Comparison of ENCODE assay signal across 12 cellular contexts in genomic region chr1:27427329-27427728, GRCh38. TPM values are rescaled to one million over a fixed set of nuclear protein-coding genes. Genes with fewer than 3 reads are reported as not detected.
DNase-seq lines count a peak whose midpoint lies in the region; ATAC-seq, FAIRE-seq and TF ChIP-seq lines count a peak whose summit lies in the region.
"Had no signal": no experiment of that assay in that cellular context is flagged by ENCODE, and none has a peak within 500 bp of the region (broad histone marks: within the 10 kb centered on the region; RNA-seq: fewer than 3 reads in every experiment).

No MANE protein-coding gene starts in this region.

- in situ Hi-C loops in gastrocnemius medialis (cut with MboI; ENCODE audit: low sequenced_read_pairs in 4 of 4) = loop anchor here in 1 of 4 donors (10.0 kb wide), 1 partner anchor 47 kb away; no protein-coding TSS in a partner anchor

- H3K4me3 ChIP-seq in SJCRH30 (no peak overlapping the region), gastrocnemius medialis (peak overlapping the region in 2 of 4 donors; percentile 12 to 37), SK-N-SH (ENCODE audit: low read depth in 2 of 2, low read length in 1 of 2) (no peak overlapping the region)

- H3K9me2 ChIP-seq in SK-N-SH = no peaks in the 10 kb centered on the region

- no peaks in the 10 kb centered on the region for H3K27me3 ChIP-seq in SJCRH30
- H3K27me3 ChIP-seq in gastrocnemius medialis = no peaks in the 10 kb centered on the region
- no peaks in the 10 kb centered on the region for H3K27me3 ChIP-seq in SK-N-SH (ENCODE audit: insufficient read depth)

- TF ChIP-seq CTCF in gastrocnemius medialis (IDR thresholded peaks at IDR 0.05 in 4 of 5, conservative IDR thresholded peaks at IDR 0.05 in 1 of 5) = no peak
- TF ChIP-seq CTCF in SK-N-SH (IDR thresholded peaks at IDR 0.05) = no peak

- H2AFZ ChIP-seq in SK-N-SH (ENCODE audit: low read depth) = no peak overlapping the region

- TF ChIP-seq EP300 in SK-N-SH (IDR thresholded peaks at IDR 0.05; ENCODE audit: borderline replicate concordance in 1 of 2, low read depth in 1 of 2, low read length in 1 of 2) = no peak

- H3K4me1 ChIP-seq in SJCRH30 (peaks cover 50% of the 10 kb centered on the region), gastrocnemius medialis (peaks cover 65 to 73% of the 10 kb centered on the region in 2 donors), SK-N-SH (ENCODE audit: control insufficient read depth in 1 of 2, insufficient read depth in 2 of 2, low read depth in 1 of 2, low read length in 1 of 2) (peaks cover 0 to 15% of the 10 kb centered on the region in 2 experiments; a peak in 3 of 4 replicates)

- TF ChIP-seq POLR2A in GM12891 (IDR thresholded peaks at IDR 0.05; ENCODE audit: low read depth, low read length) (no peak), gastrocnemius medialis (IDR thresholded peaks at IDR 0.05) (no peak)

- POLR2A ChIA-PET in SK-N-SH (lab: Yijun Ruan, JAX) = no interaction called here

- intact Hi-C loops in left ventricle myocardium superior (cut with micrococcal nuclease) (no loop called here), gastrocnemius medialis (cut with DNase I; ENCODE audit: low total_unique reads) (no loop called here)

- CTCF ChIA-PET in SK-N-SH (lab: Yijun Ruan, JAX) = interaction anchor here (1.1 to 3.3 kb wide), 8 partner anchors 10 to 180 kb away, joined by 3 to 19 read pairs (median 3); no protein-coding TSS in a partner anchor

- H3K36me3 ChIP-seq in SJCRH30 (peaks cover 36% of the 10 kb centered on the region), gastrocnemius medialis (peaks cover 0 to 5% of the 10 kb centered on the region in 2 donors), SK-N-SH (replicated peaks in 1 of 2; ENCODE audit: control insufficient read depth in 1 of 2, insufficient read depth in 2 of 2, low read length in 1 of 2) (peaks cover 11 to 21% of the 10 kb centered on the region in 2 experiments)

- H3K9ac ChIP-seq in SK-N-SH = no peak overlapping the region

- peaks cover 3% of the 10 kb centered on the region for H3F3A ChIP-seq in SK-N-SH (replicated peaks; ENCODE audit: insufficient read depth)

- ATAC-seq in left ventricle myocardium superior (peak; percentile 1), gastrocnemius medialis (no peak), GM18520 (IDR thresholded peaks at IDR 0.05; ENCODE audit: unreplicated experiment) (no peak), HG03521 (IDR thresholded peaks at IDR 0.05; ENCODE audit: unreplicated experiment) (no peak)

- no peak overlapping the region for H3K4me2 ChIP-seq in SK-N-SH

- peaks cover 26% of the 10 kb centered on the region for H4K20me1 ChIP-seq in SK-N-SH (ENCODE audit: insufficient read depth)

- no peak for FAIRE-seq in GM12891 (lab: Jason Lieb, UNC)
- FAIRE-seq in frontal cortex (lab: Jason Lieb, UNC) = no peak
- FAIRE-seq: endometrium had no signal

- DNase-seq in GM12891 (ENCODE audit: insufficient read length, low spot score) = no peak
- DNase-seq in SJCRH30 = no peak
- DNase-seq in left ventricle myocardium superior = no peak
- no peak for DNase-seq in gastrocnemius medialis
- DNase-seq in frontal cortex (ENCODE audit: low spot score in 2 of 2) = no peak
- no peak for DNase-seq in SK-N-SH
- DNase-seq: DND-41, HCEC 1CT, kidney glomerular epithelial cell had no signal

- H3K27ac ChIP-seq in SJCRH30 = peak overlapping the region; percentile 94
- H3K27ac ChIP-seq in gastrocnemius medialis = peak overlapping the region; percentile 75 to 83 (median 78)
- H3K27ac ChIP-seq in SK-N-SH (ENCODE audit: low read depth in 2 of 2, low read length in 1 of 2) = no peak overlapping the region

- peaks cover 74% of the 10 kb centered on the region for H3K79me2 ChIP-seq in SK-N-SH (ENCODE audit: insufficient read depth)

- no peaks in the 10 kb centered on the region for H3K9me3 ChIP-seq in SJCRH30 (replicated peaks)
- H3K9me3 ChIP-seq in gastrocnemius medialis = no peaks in the 10 kb centered on the region
- H3K9me3 ChIP-seq in SK-N-SH = no peaks in the 10 kb centered on the region

- no peak for TF ChIP-seq RAD21 in SK-N-SH (IDR thresholded peaks at IDR 0.05; ENCODE audit: low read length)

- 94% methylated on average over 2 of the region's 2 CpGs for WGBS in SK-N-SH (ENCODE audit: low lambda C conversion rate)

TF ChIP-seq in GM12891, 5 proteins besides CTCF, POLR2A, EP300 and RAD21:
- no peak for TF ChIP-seq TAF1 (IDR thresholded peaks at IDR 0.05; ENCODE audit: low read depth, low read length)
- no peak for TF ChIP-seq PAX5 (IDR thresholded peaks at IDR 0.05; ENCODE audit: insufficient read depth, low read length, severe bottlenecking)
- no peak for TF ChIP-seq POU2F2 (IDR thresholded peaks at IDR 0.05; ENCODE audit: low read depth, low read length)
- TF ChIP-seq SPI1 (IDR thresholded peaks at IDR 0.05; ENCODE audit: low read depth, low read length) = peak; percentile 63
- no peak for TF ChIP-seq POLR2AphosphoS5 (IDR thresholded peaks at IDR 0.05; ENCODE audit: low read depth, low read length)

TF ChIP-seq in SK-N-SH, 30 proteins besides CTCF, POLR2A, EP300 and RAD21:
- TF ChIP-seq NFIC (IDR thresholded peaks at IDR 0.05; ENCODE audit: borderline replicate concordance) = no peak
- TF ChIP-seq ZBTB33 (IDR thresholded peaks at IDR 0.05; ENCODE audit: borderline replicate concordance, low read depth) = no peak

RNA-seq across cellular contexts. Expression of gene GPR3, which starts 34.9 kb away (rescaled TPM):
- 0.64 TPM for polyA plus RNA-seq in GM12891 (2012; ENCODE audit: low read depth, missing spikeins)
- 8.3 TPM in 2 replicates for total RNA-seq in SJCRH30 (2014; rRNA removed; shearing (Covaris generic))
- total RNA-seq in left ventricle myocardium superior = 0.12 TPM
- total RNA-seq in gastrocnemius medialis = under 1 TPM in 3 of 4 donors, not detected in 1; 0.23 to 0.51 (median 0.35) TPM
- 0.41 TPM for total RNA-seq in frontal cortex
- polyA plus RNA-seq in SK-N-SH (2012; rRNA removed) = 5.8 and 6.0 TPM in 2 replicates
- 2.4 and 3.7 TPM in 2 replicates for polyA plus RNA-seq in SK-N-SH (2012; cell fraction: cytosol; rRNA removed)
- polyA plus RNA-seq in SK-N-SH (2012; cell fraction: nucleus; rRNA removed) = 2.9 and 3.2 TPM in 2 replicates

RNA-seq across cellular contexts. Expression of gene CD164L2, which starts 44.2 kb away (rescaled TPM):
- 0.12 TPM for polyA plus RNA-seq in GM12891 (2012; ENCODE audit: low read depth, missing spikeins)
- total RNA-seq in SJCRH30 (2014; rRNA removed; shearing (Covaris generic)) = not detected in 2 replicates
- total RNA-seq in left ventricle myocardium superior = not detected
- not detected for total RNA-seq in gastrocnemius medialis
- not detected for total RNA-seq in frontal cortex
- polyA plus RNA-seq in SK-N-SH (2012; rRNA removed) = 0.05 TPM in 2 replicates
- 0.03 and 0.05 TPM in 2 replicates for polyA plus RNA-seq in SK-N-SH (2012; cell fraction: cytosol; rRNA removed)
- 0.48 and 0.55 TPM in 2 replicates for polyA plus RNA-seq in SK-N-SH (2012; cell fraction: nucleus; rRNA removed)

RNA-seq across cellular contexts. Expression of gene FCN3, which starts 52.7 kb away (rescaled TPM):
- polyA plus RNA-seq in GM12891 (2012; ENCODE audit: low read depth, missing spikeins) = not detected
- not detected in 2 replicates for total RNA-seq in SJCRH30 (2014; rRNA removed; shearing (Covaris generic))
- total RNA-seq in left ventricle myocardium superior = 19.3 TPM
- 10 to 100 TPM; 13.2 to 35.7 (median 19.3) TPM for total RNA-seq in gastrocnemius medialis
- total RNA-seq in frontal cortex = not detected
- polyA plus RNA-seq in SK-N-SH (2012; rRNA removed) = not detected in 2 replicates
- not detected in 2 replicates for polyA plus RNA-seq in SK-N-SH (2012; cell fraction: cytosol; rRNA removed)
- polyA plus RNA-seq in SK-N-SH (2012; cell fraction: nucleus; rRNA removed) = not detected in 2 replicates

Comparison
In these comparisons a context has a peak if more than half of its experiments do, and no peak if none do; other contexts are left out.
1. H3K27ac ChIP-seq: peak in SJCRH30 (single experiment) and gastrocnemius medialis (4 of 4); none in SK-N-SH (0 of 2).
2. RNA of gene FCN3, which starts 52.7 kb away (total RNA-seq): 13.2 to 35.7 TPM in gastrocnemius medialis and 19.3 TPM in left ventricle myocardium superior (single experiment); not detected in SJCRH30 and not detected in frontal cortex (single experiment); every median in the first group is over 10 times any median in the second.